ENCODE assay signal across 17 cellular contexts in genomic region chr3:154718058-154718457, GRCh38.
DNase-seq lines count a peak whose midpoint lies in the region; ATAC-seq and TF ChIP-seq lines count a peak whose summit lies in the region.
"Had no signal": no experiment of that assay in that cellular context is flagged by ENCODE, and none has a peak within 500 bp of the region (broad histone marks: within the 10 kb centered on the region; RNA-seq: fewer than 3 reads in every experiment).

No MANE protein-coding gene starts in this region.

- DNase-seq in GM23338 (ENCODE audit: low spot score) (no peak), NOMO-1 (lab: John Stamatoyannopoulos, UW; ENCODE audit: unreplicated experiment in 2 of 2) (peak; percentile 97 to 99), SKM-1 treated with dmso at 0.1 percent for 144 hours (lab: John Stamatoyannopoulos, UW; ENCODE audit: unreplicated experiment) (peak; percentile 97), lower lobe of right lung (no peak), mesenchymal stem cell (no peak), superior temporal gyrus (ENCODE audit: extremely low spot score) (no peak), NCI-H526 (lab: John Stamatoyannopoulos, UW) (no peak), left cardiac atrium (no peak)
- DNase-seq: C1 segment of cervical spinal cord, DMS 273 treated with DMSO at 0.1 percent for 48 hours, MG63, NCI-H1417, NCI-H2029, NCI-H2171 treated with DMSO at 0.1 percent for 48 hours, NCI-H82, SJCRH30 had no signal

- peaks cover 3% of the 10 kb centered on the region for H3K27me3 Mint-ChIP-seq in GM23338 (ENCODE audit: insufficient read depth, low read depth, poor library complexity)

- ATAC-seq in GM23338 (no peak), lower lobe of right lung (peak; percentile 76 to 79), left cardiac atrium (no peak)
- ATAC-seq: A549 had no signal

- H4K8ac ChIP-seq in mesenchymal stem cell (ENCODE audit: low read length) = no peak overlapping the region

- H3K4me3 ChIP-seq in GM23338 = no peak overlapping the region
- H3K4me3 ChIP-seq in lower lobe of right lung = no peak overlapping the region
- H3K4me3 ChIP-seq in mesenchymal stem cell (ENCODE audit: insufficient read depth in 1 of 2, low read depth in 1 of 2, low read length in 2 of 2) = no peak overlapping the region
- H3K4me3 ChIP-seq: A549, MG63, SJCRH30 had no signal

- no peaks in the 10 kb centered on the region for H4K20me1 ChIP-seq in GM23338 (replicated peaks; ENCODE audit: insufficient read depth)

- WGBS in mesenchymal stem cell = no CpG with 5 or more reads among the region's 1 CpG

- no peak overlapping the region for H2BK5ac ChIP-seq in mesenchymal stem cell (ENCODE audit: low read depth, low read length, poor library complexity, severe bottlenecking)

- no peak overlapping the region for H3K4ac ChIP-seq in mesenchymal stem cell (ENCODE audit: low read depth in 1 of 2, low read length in 2 of 2)

- H3K9me3 ChIP-seq in lower lobe of right lung (no peaks in the 10 kb centered on the region), mesenchymal stem cell (ENCODE audit: control insufficient read depth, low read length) (no peaks in the 10 kb centered on the region)
- H3K9me3 ChIP-seq: A549, MG63, SJCRH30 had no signal

- H3K4me1 ChIP-seq in GM23338 (ENCODE audit: insufficient read depth) = no peaks in the 10 kb centered on the region
- no peaks in the 10 kb centered on the region for H3K4me1 ChIP-seq in lower lobe of right lung
- H3K4me1 ChIP-seq in mesenchymal stem cell (ENCODE audit: control insufficient read depth, insufficient read depth, low read depth, low read length) = no peaks in the 10 kb centered on the region
- H3K4me1 ChIP-seq: A549, SJCRH30 had no signal

- H4K91ac ChIP-seq in mesenchymal stem cell (ENCODE audit: low read length) = no peak overlapping the region

- TF ChIP-seq CTCF in GM23338 (conservative IDR thresholded peaks at IDR 0.05; ENCODE audit: low read depth in 2 of 2) (no peak), lower lobe of right lung (IDR thresholded peaks at IDR 0.05) (no peak)

- no peaks in the 10 kb centered on the region for H3K9me3 Mint-ChIP-seq in GM23338

- H2AFZ ChIP-seq in GM23338 (peak overlapping the region; percentile 28; the same call in 1 of the 2 replicates), mesenchymal stem cell (ENCODE audit: low read depth, low read length) (no peak overlapping the region)

- H2BK120ac ChIP-seq in mesenchymal stem cell (ENCODE audit: low read depth, low read length) = no peak overlapping the region

- H3K4me2 ChIP-seq in GM23338 = no peak overlapping the region
- H3K4me2 ChIP-seq in mesenchymal stem cell (ENCODE audit: low read length, poor library complexity, severe bottlenecking) = no peak overlapping the region
- H3K4me2 ChIP-seq: A549 had no signal

- no peak overlapping the region for H3K9ac ChIP-seq in mesenchymal stem cell (ENCODE audit: low read length)

- no peaks in the 10 kb centered on the region for H3K79me1 ChIP-seq in mesenchymal stem cell (replicated peaks; ENCODE audit: low read length, poor library complexity, severe bottlenecking)

- H3K9me2 ChIP-seq in GM23338 (ENCODE audit: insufficient read depth) = no peaks in the 10 kb centered on the region

- H3K79me2 ChIP-seq in GM23338 (replicated peaks; ENCODE audit: insufficient read depth) = no peaks in the 10 kb centered on the region

- H3K18ac ChIP-seq in mesenchymal stem cell (ENCODE audit: low read depth in 1 of 2, low read length in 2 of 2) = no peak overlapping the region

- H3F3A ChIP-seq in GM23338 (replicated peaks; ENCODE audit: low read depth) = no peaks in the 10 kb centered on the region

- H3K27ac Mint-ChIP-seq in GM23338 = no peak overlapping the region

- H3K27me3 ChIP-seq in GM23338 (ENCODE audit: insufficient read depth) = no peaks in the 10 kb centered on the region
- H3K27me3 ChIP-seq in lower lobe of right lung (ENCODE audit: low read depth) = no peaks in the 10 kb centered on the region
- H3K27me3 ChIP-seq in mesenchymal stem cell (ENCODE audit: control insufficient read depth in 1 of 2, insufficient read depth in 1 of 2, low read length in 2 of 2) = no peaks in the 10 kb centered on the region
- H3K27me3 ChIP-seq: MG63, SJCRH30 had no signal

- no peaks in the 10 kb centered on the region; the same call in 2 of the 3 replicates for H3K4me1 Mint-ChIP-seq in GM23338

- no peak overlapping the region for H3K14ac ChIP-seq in mesenchymal stem cell (ENCODE audit: low read length in 2 of 2)

- no peak overlapping the region for H3K4me3 Mint-ChIP-seq in GM23338

- no peak overlapping the region for H2BK15ac ChIP-seq in mesenchymal stem cell (ENCODE audit: low read depth, poor library complexity, severe bottlenecking)

- H3K23ac ChIP-seq in mesenchymal stem cell (ENCODE audit: low read length in 2 of 2) = no peak overlapping the region

- H2AK5ac ChIP-seq in mesenchymal stem cell (ENCODE audit: low read length, severe bottlenecking) = no peak overlapping the region

- H3K27ac ChIP-seq in GM23338 (ENCODE audit: low read depth) = no peak overlapping the region
- no peak overlapping the region for H3K27ac ChIP-seq in lower lobe of right lung
- H3K27ac ChIP-seq in mesenchymal stem cell (ENCODE audit: low read length, poor library complexity, severe bottlenecking) = no peak overlapping the region
- H3K27ac ChIP-seq: A549, SJCRH30 had no signal

- no peak overlapping the region for H2BK12ac ChIP-seq in mesenchymal stem cell (ENCODE audit: low read length in 2 of 2)

- H3K36me3 ChIP-seq in GM23338 (ENCODE audit: insufficient read depth) (no peaks in the 10 kb centered on the region), lower lobe of right lung (no peaks in the 10 kb centered on the region), mesenchymal stem cell (ENCODE audit: control insufficient read depth in 1 of 2, insufficient read depth in 2 of 2, low read depth in 1 of 2, low read length in 2 of 2) (no peaks in the 10 kb centered on the region)
- H3K36me3 ChIP-seq: MG63, SJCRH30 had no signal

- intact Hi-C loops in lower lobe of right lung (cut with DNase I) (no loop called here), left cardiac atrium (cut with DNase I) (no loop called here)

- no peaks in the 10 kb centered on the region; the same call in 2 of the 3 replicates for H3K36me3 Mint-ChIP-seq in GM23338 (ENCODE audit: low read depth)

TF ChIP-seq in GM23338, 12 proteins besides CTCF, POLR2A, EP300 and RAD21 (continues in another document):
- TF ChIP-seq POLR2AphosphoS5 (IDR thresholded peaks at IDR 0.05; ENCODE audit: low read depth) (no peak), EZH2 (IDR thresholded peaks at IDR 0.05; ENCODE audit: low read depth, unreplicated experiment) (no peak), ZNF462 (CRISPR knock-in tag; IDR thresholded peaks at IDR 0.05) (no peak)

Comparison
In these comparisons a context has a peak if more than half of its experiments do, and no peak if none do; other contexts are left out.
1. ATAC-seq: peak in lower lobe of right lung (2 of 2); none in GM23338 (single experiment) and left cardiac atrium (0 of 2).
2. DNase-seq: peak in NOMO-1 (2 of 2) and SKM-1 treated with dmso at 0.1 percent for 144 hours (single experiment); none in GM23338 (single experiment), lower lobe of right lung (single experiment), mesenchymal stem cell (single experiment), superior temporal gyrus (single experiment), NCI-H526 (0 of 2) and left cardiac atrium (single experiment).